8 cellular contexts compared by ENCODE assay signal in the genomic region with DNA sequence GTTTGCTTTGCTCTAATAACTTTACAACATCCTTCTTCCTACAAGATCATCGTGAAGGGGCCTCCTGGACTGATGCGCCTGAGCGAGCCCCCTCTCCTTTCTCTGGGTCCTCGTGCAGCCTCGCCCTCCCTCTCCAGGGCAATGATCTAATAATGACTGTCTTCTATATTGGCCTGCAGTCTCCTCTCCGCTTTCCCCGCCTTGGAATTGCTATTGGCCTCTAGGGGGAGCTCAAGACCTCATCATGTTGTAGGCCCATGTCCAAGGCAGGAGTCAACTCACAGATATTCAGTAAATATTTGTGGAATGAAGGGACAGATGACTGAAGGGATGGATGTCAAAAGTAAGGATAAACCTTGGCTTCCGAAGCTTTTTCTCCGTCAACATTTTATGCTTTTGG.
DNase-seq lines count a peak whose midpoint lies in the region; ATAC-seq and TF ChIP-seq lines count a peak whose summit lies in the region.

No MANE protein-coding gene starts in this region.

- H3K79me2 ChIP-seq in H9 (ENCODE audit: insufficient read depth, low read length): no peaks in the 10 kb centered on the region

- H3K9ac ChIP-seq in H9 (ENCODE audit: extremely low read depth, insufficient read length, low read length): no peak overlapping the region

- H4K8ac ChIP-seq in H9 (replicated peaks; ENCODE audit: insufficient read length, low read depth, low read length): no peak overlapping the region

- H3K4me1 ChIP-seq in H9 (ENCODE audit: insufficient read depth, low read length): peaks cover 2% of the 10 kb centered on the region; the same call in 1 of the 2 replicates
- H3K4me1 ChIP-seq in iPS DF 6.9 (ENCODE audit: control insufficient read depth, insufficient read depth, low read length): no peaks in the 10 kb centered on the region
- H3K4me1 ChIP-seq in stomach: no peaks in the 10 kb centered on the region

- no peak for ATAC-seq in HG02884 (IDR thresholded peaks at IDR 0.05; ENCODE audit: unreplicated experiment)

- no peak overlapping the region for H3K4me2 ChIP-seq in H9 (ENCODE audit: insufficient read depth, insufficient read length, low read length)

- peaks cover 6 to 13% of the 10 kb centered on the region in 2 experiments; a peak in 3 of 4 replicates for H3K4me1 Mint-ChIP-seq in H9

- no CpG with 5 or more reads among the region's 9 CpGs for WGBS in H9 (ENCODE audit: extremely low coverage, insufficient read length, low lambda C conversion rate)
- WGBS in iPS DF 6.9 (ENCODE audit: insufficient coverage, insufficient read length): no CpG with 5 or more reads among the region's 9 CpGs
- 10 to 37% (median 21%) methylated on average over 8 to 9 of the region's 9 CpGs for WGBS in stomach, 5 donors

- H3K4me3 ChIP-seq in iPS DF 6.9 (ENCODE audit: low read length) (no peak overlapping the region), stomach (no peak overlapping the region)

- intact Hi-C loops in stomach (cut with DNase I; ENCODE audit: low total_unique reads): no loop called here

- no peaks in the 10 kb centered on the region for H3K9me3 Mint-ChIP-seq in H9

- H4K20me1 ChIP-seq in H9 (ENCODE audit: control insufficient read depth, insufficient read depth, insufficient read length): no peaks in the 10 kb centered on the region

- H2BK120ac ChIP-seq in H9 (ENCODE audit: low read depth, low read length, poor library complexity, severe bottlenecking): no peak overlapping the region

- peak; percentile 68 for DNase-seq in Ammon's horn (ENCODE audit: low spot score)
- DNase-seq in H9: peak; percentile 81
- DNase-seq in NCI-H345 treated with DMSO at 0.1 percent for 48 hours (lab: John Stamatoyannopoulos, UW; ENCODE audit: unreplicated experiment): peak; percentile 56
- peak in 45 of 58 donors; percentile 0 to 46 (median 7) for DNase-seq in anterior cingulate cortex (lab: John Stamatoyannopoulos, UW)
- DNase-seq in iPS DF 6.9 (ENCODE audit: low read depth, low spot score): peak; percentile 0
- peak; percentile 31 for DNase-seq in stomach
- no peak for DNase-seq in central memory CD4-positive, alpha-beta T cell

- H3K18ac ChIP-seq in H9 (ENCODE audit: insufficient read length, low read depth, low read length): no peak overlapping the region

- H2AK5ac ChIP-seq in H9 (ENCODE audit: insufficient read length, low read length): no peak overlapping the region

- H3K9me3 ChIP-seq in H9 (ENCODE audit: control insufficient read depth, low read depth, low read length): no peaks in the 10 kb centered on the region
- H3K9me3 ChIP-seq in iPS DF 6.9 (ENCODE audit: control insufficient read depth, insufficient read depth, low read length): peaks cover 7% of the 10 kb centered on the region
- no peaks in the 10 kb centered on the region for H3K9me3 ChIP-seq in stomach

- H3T11ph ChIP-seq in H9 (ENCODE audit: low read length): no peak overlapping the region

- no peak for TF ChIP-seq EP300 in stomach (IDR thresholded peaks at IDR 0.05)

- H2BK15ac ChIP-seq in H9 (ENCODE audit: low read depth, low read length): no peak overlapping the region

- no peak overlapping the region for H4K91ac ChIP-seq in H9 (ENCODE audit: insufficient read length, low read depth, low read length)

- H4K5ac ChIP-seq in H9 (ENCODE audit: insufficient read length, low read depth, low read length): no peak overlapping the region

- H3K4ac ChIP-seq in H9 (ENCODE audit: low read depth, low read length): no peak overlapping the region

- H2BK12ac ChIP-seq in H9 (ENCODE audit: insufficient read length, low read depth, low read length): no peak overlapping the region

- no peaks in the 10 kb centered on the region for H3K23me2 ChIP-seq in H9 (ENCODE audit: insufficient read length, low read depth, low read length, poor library complexity, severe bottlenecking)

- H3K56ac ChIP-seq in H9 (ENCODE audit: insufficient read length, low read depth, low read length): no peak overlapping the region

- H2BK20ac ChIP-seq in H9 (ENCODE audit: low read depth, low read length, poor library complexity, severe bottlenecking): no peak overlapping the region

- H3K14ac ChIP-seq in H9 (ENCODE audit: insufficient read depth, low read length): no peak overlapping the region

- TF ChIP-seq CTCF in H9 (conservative IDR thresholded peaks at IDR 0.05) (peak; percentile 91), stomach (IDR thresholded peaks at IDR 0.05) (peak in 4 of 7 experiments; percentile 22 to 53 (median 30))

- H3K36me3 ChIP-seq in iPS DF 6.9 (ENCODE audit: control insufficient read depth, insufficient read depth, low read length): no peaks in the 10 kb centered on the region
- H3K36me3 ChIP-seq in stomach: no peaks in the 10 kb centered on the region

- H2AFZ ChIP-seq in H9 (ENCODE audit: low read length): no peak overlapping the region

- H3K27me3 ChIP-seq in H9 (ENCODE audit: insufficient read depth, low read length) (no peaks in the 10 kb centered on the region), iPS DF 6.9 (ENCODE audit: control insufficient read depth, insufficient read depth, low read length) (no peaks in the 10 kb centered on the region), stomach (no peaks in the 10 kb centered on the region)

- H3K27ac ChIP-seq in H9 (ENCODE audit: insufficient read length, low read depth, low read length): no peak overlapping the region
- no peak overlapping the region for H3K27ac ChIP-seq in iPS DF 6.9 (ENCODE audit: low read length)
- H3K27ac ChIP-seq in stomach: no peak overlapping the region

- H3K23ac ChIP-seq in H9 (ENCODE audit: insufficient read length, low read depth, low read length): no peak overlapping the region

- H3K4me3 Mint-ChIP-seq in H9: no peak overlapping the region

- H3K36me3 Mint-ChIP-seq in H9 (ENCODE audit: insufficient read depth in 1 of 3, low read depth in 3 of 3): no peaks in the 10 kb centered on the region

- no peaks in the 10 kb centered on the region; the same call in 1 of the 2 replicates for H3K27me3 Mint-ChIP-seq in H9 (ENCODE audit: low read depth)

- no peak for TF ChIP-seq POLR2A in stomach (IDR thresholded peaks at IDR 0.05)

- H2BK5ac ChIP-seq in H9 (ENCODE audit: insufficient read length, low read length): no peak overlapping the region

- peak overlapping the region in 2 of 3 experiments; percentile 28 to 86; a peak in 2 of 7 replicates for H3K27ac Mint-ChIP-seq in H9

- no peaks in the 10 kb centered on the region for H3K79me1 ChIP-seq in H9 (ENCODE audit: insufficient read depth, low read depth, low read length, poor library complexity, severe bottlenecking)
